Comparison of ENCODE assay signal across 8 cellular contexts in the genomic region with DNA sequence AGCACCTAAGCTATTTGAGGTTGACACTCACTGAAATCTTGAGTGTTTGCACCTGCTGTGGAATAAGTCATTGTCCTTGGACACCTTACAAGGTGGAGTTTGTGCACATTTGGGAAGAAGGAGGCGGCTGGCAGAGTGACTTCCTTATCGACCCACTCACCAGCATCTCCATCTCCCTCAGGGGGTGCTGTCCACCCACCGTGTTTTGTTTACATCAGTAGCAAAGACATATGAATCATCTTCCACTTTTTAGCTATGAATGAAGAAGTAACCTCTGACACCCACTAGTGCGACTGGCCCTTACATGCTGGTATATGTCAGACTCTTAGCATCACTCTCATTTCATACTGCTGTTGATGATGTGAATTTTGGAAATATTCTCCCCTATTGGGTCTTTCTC.
DNase-seq lines count a peak whose midpoint lies in the region; ATAC-seq and TF ChIP-seq lines count a peak whose summit lies in the region.

No MANE protein-coding gene starts in this region.

- intact Hi-C loops in PC-3 (cut with micrococcal nuclease): loop anchor here (2.0 to 10.0 kb wide), 2 partner anchors 201 to 207 kb away; no protein-coding TSS in a partner anchor

- H3K79me2 ChIP-seq in PC-3 (ENCODE audit: low read length) (no peaks in the 10 kb centered on the region), smooth muscle cell (ENCODE audit: low read depth) (no peaks in the 10 kb centered on the region)

- H3K36me3 ChIP-seq in PC-3 (ENCODE audit: low read depth, low read length) (no peaks in the 10 kb centered on the region), smooth muscle cell (ENCODE audit: low read depth) (no peaks in the 10 kb centered on the region)

- CTCF ChIA-PET in PC-3 (lab: Charles Lee): interaction anchor here (0.6 kb wide), 1 partner anchor 57 kb away, joined by 4 read pairs; no protein-coding TSS in a partner anchor

- H3F3A ChIP-seq in PC-3 (ENCODE audit: low read length, unreplicated experiment) (no peaks in the 10 kb centered on the region), smooth muscle cell (ENCODE audit: low read depth) (no peaks in the 10 kb centered on the region)

- ATAC-seq in PC-3: peak; percentile 7; the same call in 1 of the 2 replicates
- ATAC-seq in GM21360 (IDR thresholded peaks at IDR 0.05; ENCODE audit: unreplicated experiment): no peak

- H3K4me2 ChIP-seq in PC-3 (ENCODE audit: low read length) (peak overlapping the region; percentile 67), smooth muscle cell (no peak overlapping the region)

- H3K9me3 ChIP-seq in PC-3 (ENCODE audit: low read length): no peaks in the 10 kb centered on the region
- no peaks in the 10 kb centered on the region for H3K9me3 ChIP-seq in smooth muscle cell (replicated peaks; ENCODE audit: low read depth)

- no peaks in the 10 kb centered on the region for H3K27me3 ChIP-seq in PC-3 (ENCODE audit: low read length)
- H3K27me3 ChIP-seq in smooth muscle cell (ENCODE audit: low read depth): no peaks in the 10 kb centered on the region

- WGBS in smooth muscle cell (ENCODE audit: low lambda C conversion rate): 55% methylated on average over 4 of the region's 4 CpGs

- no TSS peak for BruUV-seq in PC-3 (replicated peaks; lab: Mats Ljungman, UMichigan)

- H3K9ac ChIP-seq in PC-3 (ENCODE audit: low read length): peak overlapping the region; percentile 64; the same call in 1 of the 2 replicates
- H3K9ac ChIP-seq in smooth muscle cell (ENCODE audit: low read depth): peak overlapping the region; percentile 90

- no peaks in the 10 kb centered on the region for H3K9me2 ChIP-seq in PC-3 (replicated peaks; ENCODE audit: low read length)

- peak; percentile 49 for DNase-seq in stimulated activated naive CD4-positive, alpha-beta T cell treated with Interleukin-2 at 50 U/mL for 16 hours (lab: John Stamatoyannopoulos, UW)
- no peak for DNase-seq in stimulated activated naive CD4-positive, alpha-beta T cell (lab: John Stamatoyannopoulos, UW)
- peak; percentile 34 for DNase-seq in PC-3
- DNase-seq in cardiac fibroblast (ENCODE audit: low read depth in 2 of 2): peak in 1 of 2 donors; percentile 67
- no peak for DNase-seq in smooth muscle cell (lab: John Stamatoyannopoulos, UW; ENCODE audit: unreplicated experiment)
- DNase-seq in DMS79 (lab: John Stamatoyannopoulos, UW): no peak
- no peak for DNase-seq in NCI-H146 (lab: John Stamatoyannopoulos, UW)

- H3K4me1 ChIP-seq in PC-3 (ENCODE audit: insufficient read depth, low read length) (peaks cover 23% of the 10 kb centered on the region), smooth muscle cell (ENCODE audit: low read depth) (peaks cover 5% of the 10 kb centered on the region)

- H3K27ac ChIP-seq in PC-3 (ENCODE audit: low read length) (peak overlapping the region; percentile 93), smooth muscle cell (ENCODE audit: low read depth) (peak overlapping the region; percentile 94)

- H4K20me1 ChIP-seq in PC-3 (ENCODE audit: low read length) (no peaks in the 10 kb centered on the region), smooth muscle cell (ENCODE audit: low read depth) (no peaks in the 10 kb centered on the region)

- peak; percentile 33 for TF ChIP-seq CTCF in PC-3 (conservative IDR thresholded peaks at IDR 0.05; ENCODE audit: low read depth, low read length)
- peak; percentile 27 for TF ChIP-seq CTCF in cardiac fibroblast (IDR thresholded peaks at IDR 0.05; ENCODE audit: low read depth, low read length)
- TF ChIP-seq CTCF in smooth muscle cell (IDR thresholded peaks at IDR 0.05; ENCODE audit: borderline replicate concordance, insufficient read depth, poor library complexity, severe bottlenecking): no peak

- peak overlapping the region; percentile 42 for H2AFZ ChIP-seq in PC-3 (ENCODE audit: low read length)
- H2AFZ ChIP-seq in smooth muscle cell (ENCODE audit: low read depth): no peak overlapping the region

- no peak overlapping the region; the same call in 1 of the 2 replicates for H3K4me3 ChIP-seq in PC-3 (ENCODE audit: low read length)
- H3K4me3 ChIP-seq in cardiac fibroblast (replicated peaks in 1 of 2; ENCODE audit: low read depth in 2 of 2, low read length in 2 of 2): no peak overlapping the region
- no peak overlapping the region for H3K4me3 ChIP-seq in smooth muscle cell

- POLR2A ChIA-PET in PC-3 (lab: Charles Lee; ENCODE audit: unreplicated experiment): interaction anchor here (0.7 kb wide), 1 partner anchor 107 kb away, joined by 4 read pairs; no protein-coding TSS in a partner anchor

Comparison
In these comparisons a context has a peak if more than half of its experiments do, and no peak if none do; other contexts are left out.
1. DNase-seq: peak in stimulated activated naive CD4-positive, alpha-beta T cell treated with Interleukin-2 at 50 U/mL for 16 hours (single experiment) and PC-3 (single experiment); none in stimulated activated naive CD4-positive, alpha-beta T cell (0 of 6), smooth muscle cell (single experiment), DMS79 (single experiment) and NCI-H146 (single experiment).